ENCODE assay signal across 17 cellular contexts in genomic region chr12:62808166-62808879, GRCh38.
DNase-seq lines count a peak whose midpoint lies in the region; ATAC-seq and TF ChIP-seq lines count a peak whose summit lies in the region.
"Had no signal": no experiment of that assay in that cellular context is flagged by ENCODE, and none has a peak within 500 bp of the region (broad histone marks: within the 10 kb centered on the region; RNA-seq: fewer than 3 reads in every experiment).

No MANE protein-coding gene starts in this region.

- POLR2A ChIA-PET in PC-3 (lab: Charles Lee; ENCODE audit: unreplicated experiment) = no interaction called here

- no TSS peak for BruUV-seq in PC-3 (replicated peaks; lab: Mats Ljungman, UMichigan)

- CTCF ChIA-PET in PC-3 (lab: Charles Lee) = no interaction called here

- H3K27me3 ChIP-seq in PC-3 (ENCODE audit: low read length) = no peaks in the 10 kb centered on the region
- H3K27me3 ChIP-seq: BLaER1, SJCRH30 had no signal

- no peak overlapping the region for H3K27ac ChIP-seq in PC-3 (ENCODE audit: low read length)
- H3K27ac ChIP-seq: BLaER1, SJCRH30 had no signal

- H3F3A ChIP-seq in PC-3 (ENCODE audit: low read length, unreplicated experiment) = no peaks in the 10 kb centered on the region

- H3K36me3 ChIP-seq in PC-3 (ENCODE audit: low read depth, low read length) = no peaks in the 10 kb centered on the region; the same call in 1 of the 2 replicates
- H3K36me3 ChIP-seq: BLaER1, SJCRH30 had no signal

- no peaks in the 10 kb centered on the region for H3K4me1 ChIP-seq in PC-3 (ENCODE audit: insufficient read depth, low read length)
- H3K4me1 ChIP-seq: SJCRH30 had no signal

- H3K9ac ChIP-seq in PC-3 (ENCODE audit: low read length) = no peak overlapping the region
- H3K9ac ChIP-seq: BLaER1 had no signal

- no peak overlapping the region for H3K4me2 ChIP-seq in PC-3 (ENCODE audit: low read length)
- H3K4me2 ChIP-seq: BLaER1 had no signal

- no peaks in the 10 kb centered on the region for H4K20me1 ChIP-seq in PC-3 (ENCODE audit: low read length)
- H4K20me1 ChIP-seq: BLaER1 had no signal

- ATAC-seq in GM18873 (IDR thresholded peaks at IDR 0.05; ENCODE audit: low FRiP score, unreplicated experiment) = peak; percentile 56
- peak; percentile 77 for ATAC-seq in HG02642 (IDR thresholded peaks at IDR 0.05; ENCODE audit: poor library complexity, unreplicated experiment)
- peak; percentile 77 for ATAC-seq in HG03565 (IDR thresholded peaks at IDR 0.05; ENCODE audit: unreplicated experiment)
- ATAC-seq in PC-3 = no peak
- no peak for ATAC-seq in left ventricle myocardium superior
- ATAC-seq: HCT116, left lobe of liver had no signal

- H3K4me3 ChIP-seq in PC-3 (ENCODE audit: low read length) = no peak overlapping the region
- H3K4me3 ChIP-seq: BLaER1, SJCRH30 had no signal

- H3K9me2 ChIP-seq in PC-3 (replicated peaks; ENCODE audit: low read length) = no peaks in the 10 kb centered on the region

- DNase-seq in GM10266 (ENCODE audit: extremely low spot score) (peak; percentile 61), PC-3 (no peak), NOMO-1 (lab: John Stamatoyannopoulos, UW; ENCODE audit: unreplicated experiment in 2 of 2) (no peak), 8988T (no peak), left ventricle myocardium superior (no peak)
- DNase-seq: amniotic stem cell; effector CD4-positive, alpha-beta T cell; KBM-7; NCI-H226; nucleus accumbens; SJCRH30 had no signal

- no peaks in the 10 kb centered on the region for H3K79me2 ChIP-seq in PC-3 (ENCODE audit: low read length)

- intact Hi-C loops in PC-3 (cut with micrococcal nuclease) (no loop called here), left ventricle myocardium superior (cut with micrococcal nuclease) (no loop called here)

- no peak overlapping the region for H2AFZ ChIP-seq in PC-3 (ENCODE audit: low read length)

- TF ChIP-seq CTCF in GM10266 (IDR thresholded peaks at IDR 0.05; ENCODE audit: control insufficient read depth, insufficient read depth, low read depth, missing control alignments) = no peak
- no peak for TF ChIP-seq CTCF in PC-3 (conservative IDR thresholded peaks at IDR 0.05; ENCODE audit: low read depth, low read length)

- H3K9me3 ChIP-seq in PC-3 (ENCODE audit: low read length) = no peaks in the 10 kb centered on the region
- H3K9me3 ChIP-seq: SJCRH30 had no signal

Comparison
In these comparisons a context has a peak if more than half of its experiments do, and no peak if none do; other contexts are left out.
1. ATAC-seq: peak in GM18873 (single experiment), HG02642 (single experiment) and HG03565 (single experiment); none in PC-3 (single experiment) and left ventricle myocardium superior (single experiment).